ENCODE assay signal across 31 cellular contexts in genomic region chr9:38202335-38202938, GRCh38.
"Had no signal": no experiment of that assay in that cellular context is flagged by ENCODE, and none has a peak within 500 bp of the region (broad histone marks: within the 10 kb centered on the region; RNA-seq: fewer than 3 reads in every experiment).

No MANE protein-coding gene starts in this region.

- FAIRE-seq: astrocyte, keratinocyte, small intestine had no signal

- H3K27ac Mint-ChIP-seq: activated CD4-positive, alpha-beta T cell treated with anti-CD3 and anti-CD28 coated beads, Interleukin-2, amount 10 ng/mL, durations not matched to agents 7 days and 5 days; activated CD8-positive, alpha-beta T cell treated with anti-CD3 and anti-CD28 coated beads for 36 hours; activated T-helper 17 cell treated with anti-CD3 and anti-CD28 coated beads, Interleukin-2, amount 50 U/mL, for 72 hours; effector memory CD8-positive, alpha-beta T cell; nephron; stimulated activated effector memory CD8-positive, alpha-beta T cell treated with anti-CD3 and anti-CD28 coated beads, Interleukin-12 subunit alpha, Interleukin-12 subunit beta, amount 100 ng/mL, for 72 hours had no signal

- H3K9me3 ChIP-seq: mucosa of descending colon, neutrophil, ovary, prostate gland, sigmoid colon had no signal

- H3K4me1 Mint-ChIP-seq: activated CD4-positive, alpha-beta T cell treated with anti-CD3 and anti-CD28 coated beads, Interleukin-2, amount 10 ng/mL, durations not matched to agents 7 days and 5 days; activated T-helper 17 cell treated with anti-CD3 and anti-CD28 coated beads, Interleukin-2, amount 50 U/mL, for 72 hours; nephron; stimulated activated effector memory CD8-positive, alpha-beta T cell treated with anti-CD3 and anti-CD28 coated beads, Interleukin-12 subunit alpha, Interleukin-12 subunit beta, amount 100 ng/mL, for 72 hours had no signal

- H3K9me3 Mint-ChIP-seq: activated CD8-positive, alpha-beta T cell treated with anti-CD3 and anti-CD28 coated beads for 36 hours; activated T-cell treated with anti-CD3 and anti-CD28 coated beads, Interleukin-2, amount 50 U/mL, for 4 hours; activated T-helper 17 cell treated with anti-CD3 and anti-CD28 coated beads, Interleukin-2, amount 50 U/mL, for 72 hours; effector memory CD8-positive, alpha-beta T cell; stimulated activated effector memory CD8-positive, alpha-beta T cell treated with anti-CD3 and anti-CD28 coated beads, Interleukin-12 subunit alpha, Interleukin-12 subunit beta, amount 100 ng/mL, for 72 hours had no signal

- H3K27me3 ChIP-seq: neutrophil, ovary, sigmoid colon, suprapubic skin had no signal

- H3K4me3 Mint-ChIP-seq: activated CD4-positive, alpha-beta T cell treated with anti-CD3 and anti-CD28 coated beads, Interleukin-2, amount 10 ng/mL, durations not matched to agents 7 days and 5 days; activated CD8-positive, alpha-beta T cell treated with anti-CD3 and anti-CD28 coated beads for 36 hours; activated T-cell treated with anti-CD3 and anti-CD28 coated beads, Interleukin-2, amount 50 U/mL, for 4 hours; activated T-helper 17 cell treated with anti-CD3 and anti-CD28 coated beads, Interleukin-2, amount 50 U/mL, for 72 hours; effector memory CD8-positive, alpha-beta T cell; nephron; stimulated activated effector memory CD8-positive, alpha-beta T cell treated with anti-CD3 and anti-CD28 coated beads, Interleukin-12 subunit alpha, Interleukin-12 subunit beta, amount 100 ng/mL, for 72 hours had no signal

- H3K4me1 ChIP-seq: heart left ventricle, prostate gland, sigmoid colon, suprapubic skin, tibial artery had no signal

- H3K27me3 Mint-ChIP-seq: activated CD8-positive, alpha-beta T cell treated with anti-CD3 and anti-CD28 coated beads for 36 hours had no signal

- H3K36me3 ChIP-seq: heart left ventricle, neutrophil, ovary, prostate gland, sigmoid colon, suprapubic skin, tibial artery had no signal

- DNase-seq: activated CD4-positive, alpha-beta T cell treated with anti-CD3 and anti-CD28 coated beads for 1 hour; activated CD4-positive, alpha-beta T cell treated with anti-CD3 and anti-CD28 coated beads, Interleukin-2, amount 10 ng/mL, durations not matched to agents 7 days and 5 days; activated CD8-positive, alpha-beta T cell treated with anti-CD3 and anti-CD28 coated beads for 36 hours; activated gamma-delta T cell treated with Interleukin-2 at 50 U/mL for 16 hours; activated naive CD4-positive, alpha-beta T cell treated with anti-CD3 and anti-CD28 coated beads, Interleukin-2, amount 50 U/mL, for 16 hours; activated T-cell treated with anti-CD3 and anti-CD28 coated beads, Interleukin-2, amount 50 U/mL, for 4 hours; amniotic stem cell; caudate nucleus; cortex of kidney; effector memory CD8-positive, alpha-beta T cell; foreskin fibroblast; heart left ventricle; left cardiac atrium; left ventricle myocardium superior; mucosa of descending colon; ovary; retina; sigmoid colon; small intestine; stimulated activated CD4-positive, alpha-beta T cell treated with anti-CD3 and anti-CD28 coated beads, Interleukin-4, amount 100 ng/mL, for 24 hours; T-helper 2 cell; tibial artery had no signal

- H3K4me3 ChIP-seq: heart left ventricle, mucosa of descending colon, ovary, prostate gland, sigmoid colon, suprapubic skin, tibial artery had no signal

- H3K36me3 Mint-ChIP-seq: stimulated activated effector memory CD8-positive, alpha-beta T cell treated with anti-CD3 and anti-CD28 coated beads, Interleukin-12 subunit alpha, Interleukin-12 subunit beta, amount 100 ng/mL, for 72 hours had no signal

- ATAC-seq: activated CD8-positive, alpha-beta T cell treated with anti-CD3 and anti-CD28 coated beads for 36 hours; activated T-cell treated with anti-CD3 and anti-CD28 coated beads, Interleukin-2, amount 50 U/mL, for 4 hours; activated T-helper 17 cell treated with anti-CD3 and anti-CD28 coated beads, Interleukin-2, amount 50 U/mL, for 72 hours; effector memory CD8-positive, alpha-beta T cell; esophagus mucosa; heart left ventricle; left cardiac atrium; left ventricle myocardium superior; mucosa of descending colon; stimulated activated effector memory CD8-positive, alpha-beta T cell treated with anti-CD3 and anti-CD28 coated beads, Interleukin-12 subunit alpha, Interleukin-12 subunit beta, amount 100 ng/mL, for 72 hours had no signal

- H3K27ac ChIP-seq: heart left ventricle, neutrophil, ovary, prostate gland, sigmoid colon, suprapubic skin, tibial artery had no signal
